Comparison of ENCODE assay signal across 8 cellular contexts in genomic region chr14:78170203-78170602, GRCh38. TPM values are rescaled to one million over a fixed set of nuclear protein-coding genes. Genes with fewer than 3 reads are reported as not detected.
DNase-seq lines count a peak whose midpoint lies in the region; TF ChIP-seq lines count a peak whose summit lies in the region.
"Had no signal": no experiment of that assay in that cellular context is flagged by ENCODE, and none has a peak within 500 bp of the region (broad histone marks: within the 10 kb centered on the region; RNA-seq: fewer than 3 reads in every experiment).

NRXN3 (plus strand) TSS chr14:78170373; CDS start chr14:78243094, 72,721 bp downstream.

- H3K4me3 ChIP-seq in prostate gland = no peak within 1 kb of the TSS
- H3K4me3 ChIP-seq: gastrocnemius medialis had no signal

- H3K27ac ChIP-seq in temporal lobe (ENCODE audit: low read depth, low read length) (no peak within 1 kb of the TSS), prostate gland (no peak within 1 kb of the TSS)
- H3K27ac ChIP-seq: gastrocnemius medialis had no signal

- H3K9me3 ChIP-seq in prostate gland = no peaks in the 10 kb centered on the region
- H3K9me3 ChIP-seq: gastrocnemius medialis had no signal

- intact Hi-C loops in prostate gland (cut with DNase I) = no loop called here

- TF ChIP-seq CTCF in prostate gland (IDR thresholded peaks at IDR 0.05) = no peak

- no peaks in the 10 kb centered on the region for H3K36me3 ChIP-seq in prostate gland
- H3K36me3 ChIP-seq: gastrocnemius medialis had no signal

- whole genome bisulfite sequencing in prostate gland = 4% methylated on average over 7 of the region's 7 CpGs

- H3K4me1 ChIP-seq in prostate gland (replicated peaks) = no peaks in the 10 kb centered on the region
- H3K4me1 ChIP-seq: gastrocnemius medialis had no signal

- DNase-seq in NCI-H1694 treated with DMSO at 0.1 percent for 48 hours (lab: John Stamatoyannopoulos, UW) (peak; percentile 89), astrocyte of the hippocampus (ENCODE audit: low read depth, low spot score) (peak; percentile 36), left kidney (ENCODE audit: low read depth, low spot score) (peak; percentile 83), NCI-H524 treated with DMSO at 0.1 percent for 48 hours (lab: John Stamatoyannopoulos, UW) (no peak), prostate gland (ENCODE audit: low spot score) (no peak)
- no peak for DNase-seq in effector CD4-positive, alpha-beta T cell
- DNase-seq: gastrocnemius medialis had no signal

- TF ChIP-seq POLR2A in prostate gland (IDR thresholded peaks at IDR 0.05) = no peak

- H3K27me3 ChIP-seq in prostate gland (replicated peaks; ENCODE audit: insufficient read depth) = peaks cover 2% of the 10 kb centered on the region

RNA-seq across cellular contexts. Expression of gene NRXN3, which starts in this region (rescaled TPM):
- total RNA-seq in temporal lobe (48.9 TPM), prostate gland (1 to 10 TPM; 6.6 to 8.2 TPM)

Comparison
In these comparisons a context has a peak if more than half of its experiments do, and no peak if none do; other contexts are left out.
1. DNase-seq: peak in NCI-H1694 treated with DMSO at 0.1 percent for 48 hours (single experiment), astrocyte of the hippocampus (single experiment) and left kidney (single experiment); none in NCI-H524 treated with DMSO at 0.1 percent for 48 hours (single experiment), prostate gland (single experiment) and effector CD4-positive, alpha-beta T cell (single experiment).